ENCODE assay signal across 7 cellular contexts in the genomic region with DNA sequence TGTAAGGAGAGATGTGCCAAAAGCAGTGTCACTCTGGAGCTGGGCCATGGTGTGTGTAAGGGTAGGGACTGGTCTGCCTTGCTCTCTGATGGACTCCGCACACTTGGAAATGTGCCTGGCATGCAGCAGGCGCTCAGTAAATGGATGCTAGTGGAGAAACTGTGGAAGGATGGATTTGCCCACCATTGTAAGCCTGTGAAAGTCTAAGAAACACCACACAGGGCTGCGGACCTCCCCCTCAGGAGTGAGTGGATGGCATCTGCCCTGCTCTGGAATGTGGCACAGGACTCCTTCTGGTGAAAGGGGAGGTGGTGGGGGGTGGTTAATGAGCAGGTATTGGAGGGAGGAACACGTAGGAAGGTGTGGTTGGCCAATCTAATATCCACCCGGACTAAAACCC.
"Had no signal": no experiment of that assay in that cellular context is flagged by ENCODE, and none has a peak within 500 bp of the region (broad histone marks: within the 10 kb centered on the region; RNA-seq: fewer than 3 reads in every experiment).

No MANE protein-coding gene starts in this region.

- ATAC-seq: HCT116, K562 had no signal

- H3K27ac Mint-ChIP-seq: HFFc6 had no signal

- H3K4me3 Mint-ChIP-seq: HFFc6 had no signal

- H3K9me3 ChIP-seq: HAP-1 had no signal

- DNase-seq: GOT3, HFFc6, IMR-90, KG1 had no signal

- H3K4me3 ChIP-seq: HAP-1, K562 had no signal

- H3K36me3 ChIP-seq: HAP-1 had no signal

- H3K4me1 ChIP-seq: HAP-1 had no signal
